Comparison of ENCODE assay signal across 20 cellular contexts in genomic region chr5:136699661-136700060, GRCh38.
"Had no signal": no experiment of that assay in that cellular context is flagged by ENCODE, and none has a peak within 500 bp of the region (broad histone marks: within the 10 kb centered on the region; RNA-seq: fewer than 3 reads in every experiment).

No MANE protein-coding gene starts in this region.

- H3K4me1 ChIP-seq: breast epithelium, colonic mucosa, esophagus squamous epithelium, gastrocnemius medialis, left ventricle myocardium inferior, prostate gland, vagina had no signal

- DNase-seq: activated CD4-positive, alpha-beta memory T cell treated with anti-CD3 and anti-CD28 coated beads for 36 hours; activated CD4-positive, alpha-beta T cell treated with anti-CD3 and anti-CD28 coated beads for 48 hours; activated naive CD4-positive, alpha-beta T cell treated with Interleukin-2 at 50 U/mL for 16 hours; activated naive CD8-positive, alpha-beta T cell treated with anti-CD3 and anti-CD28 coated beads for 36 hours; activated T-cell treated with anti-CD3 and anti-CD28 coated beads, Interleukin-2, amount 50 U/mL, for 48 hours; amniotic stem cell; colonic mucosa; dorsolateral prefrontal cortex; esophagus squamous epithelium; gastrocnemius medialis; hypothalamus; left ventricle myocardium inferior; natural killer cell; ovary; stimulated activated CD4-positive, alpha-beta T cell treated with anti-CD3 and anti-CD28 coated beads, Interleukin-4, amount 100 ng/mL, for 24 hours; stimulated activated naive CD4-positive, alpha-beta T cell treated with Interleukin-2 at 50 U/mL for 16 hours had no signal

- H3K27ac ChIP-seq: breast epithelium, colonic mucosa, dorsolateral prefrontal cortex, esophagus squamous epithelium, gastrocnemius medialis, left ventricle myocardium inferior, ovary, prostate gland, thoracic aorta, vagina had no signal

- H3K4me3 ChIP-seq: breast epithelium, colonic mucosa, dorsolateral prefrontal cortex, esophagus squamous epithelium, gastrocnemius medialis, left ventricle myocardium inferior, ovary, prostate gland, thoracic aorta, vagina had no signal

- H3K27me3 ChIP-seq: breast epithelium, colonic mucosa, esophagus squamous epithelium, gastrocnemius medialis, ovary, vagina had no signal

- H3K9me3 ChIP-seq: breast epithelium, colonic mucosa, esophagus squamous epithelium, gastrocnemius medialis, left ventricle myocardium inferior, ovary, prostate gland, thoracic aorta, vagina had no signal

- H3K36me3 ChIP-seq: breast epithelium, colonic mucosa, esophagus squamous epithelium, gastrocnemius medialis, left ventricle myocardium inferior, ovary, prostate gland, thoracic aorta, vagina had no signal
